4 cellular contexts compared by ENCODE assay signal in the genomic region with DNA sequence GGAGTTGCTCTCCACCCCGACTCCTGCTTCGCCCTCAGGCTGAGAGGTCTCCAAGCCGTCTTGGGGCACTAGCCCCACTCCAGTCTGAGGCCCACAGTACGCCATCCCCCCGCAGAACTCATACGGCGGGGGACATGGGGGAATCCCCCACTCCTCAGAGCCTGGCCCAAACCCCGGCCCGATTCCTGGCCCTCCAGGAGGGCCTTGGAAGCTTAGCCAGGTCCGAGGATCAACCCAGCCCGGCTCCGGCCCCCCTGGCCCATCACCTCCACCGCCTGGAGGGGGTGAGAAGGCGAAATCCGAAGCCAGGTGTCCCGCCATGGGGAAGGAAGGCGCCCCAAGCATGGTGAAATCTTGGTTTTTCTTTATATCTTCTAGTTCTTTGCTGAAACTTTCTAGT. TPM values are rescaled to one million over a fixed set of nuclear protein-coding genes. Genes with fewer than 3 reads are reported as not detected.
"Had no signal": no experiment of that assay in that cellular context is flagged by ENCODE, and none has a peak within 500 bp of the region (broad histone marks: within the 10 kb centered on the region; RNA-seq: fewer than 3 reads in every experiment).

No MANE protein-coding gene starts in this region.

RNA-seq across cellular contexts. Expression of gene CLEC4A, which starts 11.1 kb away (rescaled TPM):
- total RNA-seq: LHCN-M2, NCI-H460 had no signal

RNA-seq across cellular contexts. Expression of gene ZNF705A, which starts 22.3 kb away (rescaled TPM):
- total RNA-seq: LHCN-M2, M059J, MCF 10A, NCI-H460 had no signal
